ENCODE assay signal across 12 cellular contexts in genomic region chrX:10064736-10065135, GRCh38.
A peak's percentile ranks its signal among the peaks of the same experiment; 100 is the strongest.
DNase-seq lines count a peak whose midpoint lies in the region; ATAC-seq, FAIRE-seq and TF ChIP-seq lines count a peak whose summit lies in the region.
"Had no signal": no experiment of that assay in that cellular context is flagged by ENCODE, and none has a peak within 500 bp of the region (broad histone marks: within the 10 kb centered on the region; RNA-seq: fewer than 3 reads in every experiment).

No MANE protein-coding gene starts in this region.

- no peak overlapping the region for H2BK120ac ChIP-seq in H9 (ENCODE audit: low read depth, low read length, poor library complexity, severe bottlenecking)

- H4K20me1 ChIP-seq in H9 (ENCODE audit: control insufficient read depth, insufficient read depth, insufficient read length): no peaks in the 10 kb centered on the region

- H3K9me3 ChIP-seq in H9 (ENCODE audit: control insufficient read depth, low read depth, low read length) (no peaks in the 10 kb centered on the region), stomach (no peaks in the 10 kb centered on the region)

- H3K4me1 Mint-ChIP-seq in H9: peaks cover 17 to 30% of the 10 kb centered on the region in 2 experiments

- no peak overlapping the region for H3K4me3 Mint-ChIP-seq in H9
- H3K4me3 Mint-ChIP-seq: CD8-positive, alpha-beta memory T cell had no signal

- H2BK20ac ChIP-seq in H9 (ENCODE audit: low read depth, low read length, poor library complexity, severe bottlenecking): no peak overlapping the region

- no peak overlapping the region for H3K4ac ChIP-seq in H9 (ENCODE audit: low read depth, low read length)

- H3K4me3 ChIP-seq in stomach: no peak overlapping the region

- H3K23me2 ChIP-seq in H9 (ENCODE audit: insufficient read length, low read depth, low read length, poor library complexity, severe bottlenecking): no peaks in the 10 kb centered on the region

- H3T11ph ChIP-seq in H9 (ENCODE audit: low read length): no peak overlapping the region

- no peak for DNase-seq in H9
- peak; percentile 4 for DNase-seq in NCI-H2029 treated with DMSO at 0.1 percent for 48 hours (lab: John Stamatoyannopoulos, UW)
- peak; percentile 26 for DNase-seq in cerebellum (ENCODE audit: low spot score)
- peak; percentile 46 for DNase-seq in stomach
- DNase-seq in GM19239 (ENCODE audit: insufficient read length, low spot score): no peak
- DNase-seq in activated CD4-positive, alpha-beta T cell treated with anti-CD3 and anti-CD28 coated beads for 4 hours: no peak
- DNase-seq: CD8-positive, alpha-beta memory T cell; KBM-7; NCI-H1105; NCI-H187; NCI-H69 had no signal

- no peak overlapping the region for H2AK5ac ChIP-seq in H9 (ENCODE audit: insufficient read length, low read length)

- no peak overlapping the region for H2BK5ac ChIP-seq in H9 (ENCODE audit: insufficient read length, low read length)

- H3K9me3 Mint-ChIP-seq in H9: peaks cover 41 to 58% of the 10 kb centered on the region in 2 experiments
- H3K9me3 Mint-ChIP-seq: CD8-positive, alpha-beta memory T cell had no signal

- TF ChIP-seq EP300 in stomach (IDR thresholded peaks at IDR 0.05): no peak

- no peak overlapping the region for H2AFZ ChIP-seq in H9 (ENCODE audit: low read length)

- no peak for TF ChIP-seq CTCF in H9 (conservative IDR thresholded peaks at IDR 0.05)
- no peak for TF ChIP-seq CTCF in stomach (IDR thresholded peaks at IDR 0.05)

- H4K91ac ChIP-seq in H9 (ENCODE audit: insufficient read length, low read depth, low read length): no peak overlapping the region

- H3K4me1 ChIP-seq in H9 (ENCODE audit: insufficient read depth, low read length) (peaks cover 5% of the 10 kb centered on the region; the same call in 1 of the 2 replicates), stomach (no peaks in the 10 kb centered on the region)

- no peak overlapping the region for H4K5ac ChIP-seq in H9 (ENCODE audit: insufficient read length, low read depth, low read length)

- H2BK12ac ChIP-seq in H9 (ENCODE audit: insufficient read length, low read depth, low read length): no peak overlapping the region

- peaks cover 2% of the 10 kb centered on the region; the same call in 1 of the 2 replicates for H3K27me3 Mint-ChIP-seq in H9 (ENCODE audit: low read depth)

- ATAC-seq in GM18867 (IDR thresholded peaks at IDR 0.05; ENCODE audit: unreplicated experiment): no peak

- H3K27ac Mint-ChIP-seq in H9: no peak overlapping the region
- H3K27ac Mint-ChIP-seq: CD8-positive, alpha-beta memory T cell had no signal

- H3K56ac ChIP-seq in H9 (ENCODE audit: insufficient read length, low read depth, low read length): no peak overlapping the region

- no peaks in the 10 kb centered on the region for H3K79me1 ChIP-seq in H9 (ENCODE audit: insufficient read depth, low read depth, low read length, poor library complexity, severe bottlenecking)

- peak overlapping the region; percentile 60; the same call in 1 of the 2 replicates for H3K14ac ChIP-seq in H9 (ENCODE audit: insufficient read depth, low read length)

- no peak for TF ChIP-seq POLR2A in stomach (IDR thresholded peaks at IDR 0.05)

- H3K23ac ChIP-seq in H9 (ENCODE audit: insufficient read length, low read depth, low read length): no peak overlapping the region

- no peak overlapping the region; the same call in 1 of the 2 replicates for H2BK15ac ChIP-seq in H9 (ENCODE audit: low read depth, low read length)

- no peak overlapping the region for H3K18ac ChIP-seq in H9 (ENCODE audit: insufficient read length, low read depth, low read length)

- intact Hi-C loops in stomach (cut with DNase I; ENCODE audit: low total_unique reads): no loop called here

- H3K36me3 ChIP-seq in stomach: peaks cover 0 to 15% (median 13%) of the 10 kb centered on the region in 4 donors

- no peaks in the 10 kb centered on the region for H3K79me2 ChIP-seq in H9 (ENCODE audit: insufficient read depth, low read length)

- H3K4me2 ChIP-seq in H9 (ENCODE audit: insufficient read depth, insufficient read length, low read length): no peak overlapping the region

- H3K9ac ChIP-seq in H9 (ENCODE audit: extremely low read depth, insufficient read length, low read length): no peak overlapping the region

- H3K27ac ChIP-seq in H9 (ENCODE audit: insufficient read length, low read depth, low read length) (no peak overlapping the region), stomach (no peak overlapping the region)

- H3K27me3 ChIP-seq in H9 (ENCODE audit: insufficient read depth, low read length) (no peaks in the 10 kb centered on the region), stomach (no peaks in the 10 kb centered on the region)

- WGBS in H9 (ENCODE audit: extremely low coverage, insufficient read length, low lambda C conversion rate): no CpG with 5 or more reads among the region's 11 CpGs
- 45 to 75% (median 64%) methylated on average over 10 to 11 of the region's 11 CpGs for WGBS in stomach, 5 donors

- peaks cover 20 to 41% (median 24%) of the 10 kb centered on the region in 3 experiments for H3K36me3 Mint-ChIP-seq in H9 (ENCODE audit: insufficient read depth in 1 of 3, low read depth in 3 of 3)

- no peak overlapping the region for H4K8ac ChIP-seq in H9 (replicated peaks; ENCODE audit: insufficient read length, low read depth, low read length)

- FAIRE-seq in GM19239 (lab: Jason Lieb, UNC): no peak

Comparison
In these comparisons a context has a peak if more than half of its experiments do, and no peak if none do; other contexts are left out.
1. DNase-seq: peak in NCI-H2029 treated with DMSO at 0.1 percent for 48 hours (single experiment), cerebellum (single experiment) and stomach (single experiment); none in H9 (single experiment), GM19239 (single experiment) and activated CD4-positive, alpha-beta T cell treated with anti-CD3 and anti-CD28 coated beads for 4 hours (0 of 2).